ENCODE assay signal across 17 cellular contexts in the genomic region with DNA sequence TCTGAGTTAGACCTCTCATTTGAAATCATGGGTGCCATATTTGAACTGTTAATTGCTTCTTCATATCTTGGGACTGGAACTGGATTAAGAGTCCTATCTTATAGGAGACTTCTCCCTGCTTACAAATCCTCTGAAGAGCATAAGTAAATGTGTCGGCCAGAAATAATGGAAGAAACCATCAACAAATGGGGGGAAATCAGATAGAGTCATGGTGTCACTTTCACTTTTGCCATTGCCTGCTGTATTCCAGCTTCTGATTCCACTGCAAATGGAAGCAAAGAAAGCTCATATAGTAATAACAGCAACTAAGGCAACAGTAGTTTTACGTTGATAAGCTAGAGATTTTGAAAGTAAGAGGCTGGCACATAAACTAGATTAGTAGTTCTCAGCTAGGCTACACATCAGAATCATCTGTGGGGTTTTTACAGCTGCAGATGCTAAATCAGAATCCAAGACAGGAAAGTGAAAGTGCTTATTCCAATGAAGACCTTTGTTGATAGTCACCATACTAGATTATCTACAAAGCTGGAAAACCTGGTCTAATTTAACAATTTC. TPM values are rescaled to one million over a fixed set of nuclear protein-coding genes. Genes with fewer than 3 reads are reported as not detected.
"Had no signal": no experiment of that assay in that cellular context is flagged by ENCODE, and none has a peak within 500 bp of the region (broad histone marks: within the 10 kb centered on the region; RNA-seq: fewer than 3 reads in every experiment).

No MANE protein-coding gene starts in this region.

- H3K4me1 ChIP-seq: heart right ventricle, right lobe of liver, tibial nerve had no signal

- ATAC-seq: esophagus mucosa; heart right ventricle; left ventricle myocardium superior; stimulated activated memory B cell treated with anti-CD40 and anti-IgM and Interleukin-4, amounts not matched to agents 10 μg/mL and 1 μg/mL and 100 μg/mL, for 72 hours had no signal

- H3K4me1 Mint-ChIP-seq: activated naive CD8-positive, alpha-beta T cell treated with anti-CD3 and anti-CD28 coated beads for 36 hours; stimulated activated memory B cell treated with anti-CD40 and anti-IgM and Interleukin-4, amounts not matched to agents 10 μg/mL and 1 μg/mL and 100 μg/mL, for 72 hours had no signal

- H3K27me3 ChIP-seq: heart right ventricle, neural progenitor cell, right lobe of liver, tibial nerve had no signal

- H3K27ac ChIP-seq: heart right ventricle, neural progenitor cell, right lobe of liver, tibial nerve had no signal

- DNase-seq: activated CD4-positive, alpha-beta memory T cell treated with anti-CD3 and anti-CD28 coated beads for 36 hours; activated CD4-positive, CD25-positive, alpha-beta regulatory T cell treated with anti-CD3 and anti-CD28 coated beads, Interleukin-2, amount 50 U/mL, for 72 hours; activated gamma-delta T cell; activated naive CD8-positive, alpha-beta T cell treated with anti-CD3 and anti-CD28 coated beads for 36 hours; activated T-cell treated with anti-CD3 and anti-CD28 coated beads, Interleukin-2, amount 50 U/mL, for 48 hours; cerebellar nuclear complex; dermis blood vessel endothelial cell; foreskin melanocyte; heart right ventricle; left ventricle myocardium superior; posterior cingulate gyrus; right lobe of liver had no signal

- H3K9me3 ChIP-seq: heart right ventricle, right lobe of liver, tibial nerve had no signal

- H3K4me3 Mint-ChIP-seq: activated CD4-positive, alpha-beta memory T cell treated with anti-CD3 and anti-CD28 coated beads for 36 hours; activated naive CD8-positive, alpha-beta T cell treated with anti-CD3 and anti-CD28 coated beads for 36 hours; neural progenitor cell; stimulated activated memory B cell treated with anti-CD40 and anti-IgM and Interleukin-4, amounts not matched to agents 10 μg/mL and 1 μg/mL and 100 μg/mL, for 72 hours had no signal

- H3K9ac ChIP-seq: neural progenitor cell had no signal

- H3K36me3 ChIP-seq: heart right ventricle, neural progenitor cell, right lobe of liver, tibial nerve had no signal

- H3K4me3 ChIP-seq: neural progenitor cell, right lobe of liver, tibial nerve had no signal

- H2AFZ ChIP-seq: neural progenitor cell had no signal

- H3K9me3 Mint-ChIP-seq: activated CD4-positive, alpha-beta memory T cell treated with anti-CD3 and anti-CD28 coated beads for 36 hours; activated naive CD8-positive, alpha-beta T cell treated with anti-CD3 and anti-CD28 coated beads for 36 hours; neural progenitor cell; stimulated activated memory B cell treated with anti-CD40 and anti-IgM and Interleukin-4, amounts not matched to agents 10 μg/mL and 1 μg/mL and 100 μg/mL, for 72 hours had no signal

- H3K36me3 Mint-ChIP-seq: activated CD4-positive, alpha-beta memory T cell treated with anti-CD3 and anti-CD28 coated beads for 36 hours; activated naive CD8-positive, alpha-beta T cell treated with anti-CD3 and anti-CD28 coated beads for 36 hours; neural progenitor cell; stimulated activated memory B cell treated with anti-CD40 and anti-IgM and Interleukin-4, amounts not matched to agents 10 μg/mL and 1 μg/mL and 100 μg/mL, for 72 hours had no signal

- H3K27me3 Mint-ChIP-seq: activated naive CD8-positive, alpha-beta T cell treated with anti-CD3 and anti-CD28 coated beads for 36 hours; stimulated activated memory B cell treated with anti-CD40 and anti-IgM and Interleukin-4, amounts not matched to agents 10 μg/mL and 1 μg/mL and 100 μg/mL, for 72 hours had no signal

- H3K4me2 ChIP-seq: neural progenitor cell had no signal

- H3K27ac Mint-ChIP-seq: activated CD4-positive, alpha-beta memory T cell treated with anti-CD3 and anti-CD28 coated beads for 36 hours; activated naive CD8-positive, alpha-beta T cell treated with anti-CD3 and anti-CD28 coated beads for 36 hours; neural progenitor cell; stimulated activated memory B cell treated with anti-CD40 and anti-IgM and Interleukin-4, amounts not matched to agents 10 μg/mL and 1 μg/mL and 100 μg/mL, for 72 hours had no signal

RNA-seq across cellular contexts. Expression of a gene that starts 31.9 kb away (rescaled TPM):
- total RNA-seq: activated CD4-positive, alpha-beta memory T cell treated with anti-CD3 and anti-CD28 coated beads for 36 hours; activated naive CD8-positive, alpha-beta T cell treated with anti-CD3 and anti-CD28 coated beads for 36 hours; right lobe of liver; subcutaneous adipose tissue had no signal
